ENCODE assay signal across 1 cellular context in the genomic region with DNA sequence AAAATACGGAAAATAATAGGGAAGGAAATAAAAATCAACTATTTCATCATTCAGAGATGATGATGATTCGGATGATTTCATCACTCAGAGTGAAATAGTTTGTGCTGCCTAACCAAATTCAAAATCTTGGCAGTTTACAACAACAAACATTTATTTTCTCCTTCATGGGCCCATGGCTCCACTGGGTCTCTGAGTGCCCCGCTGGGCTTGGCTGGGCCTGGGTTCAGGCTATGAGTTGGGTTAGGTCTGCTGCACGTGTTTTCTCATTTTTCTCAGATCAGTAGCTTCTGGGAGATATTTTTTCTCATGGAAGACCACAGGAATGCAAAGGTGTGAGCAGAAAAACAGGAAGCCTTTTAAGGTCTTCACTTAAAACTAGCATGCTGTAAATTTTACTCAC.
TF ChIP-seq lines count a peak whose summit lies in the region.

No MANE protein-coding gene starts in this region.

TF ChIP-seq in K562, 482 proteins besides CTCF, POLR2A, EP300 and RAD21:
- TF ChIP-seq CHD1 (IDR thresholded peaks at IDR 0.05; ENCODE audit: low read length) (no peak), ZNF217 (CRISPR knock-in tag; IDR thresholded peaks at IDR 0.05) (no peak), CEBPB (tag; IDR thresholded peaks at IDR 0.05) (0 out of 2 replicates have a peak, but pooled peaks have one; percentile 11), ZNF57 (CRISPR knock-in tag; IDR thresholded peaks at IDR 0.05) (no peak), WHSC1 (IDR thresholded peaks at IDR 0.05; ENCODE audit: low read length) (no peak), CEBPG (CRISPR knock-in tag; IDR thresholded peaks at IDR 0.05) (no peak), CEBPG (tag; conservative IDR thresholded peaks at IDR 0.05 in 1 of 2, IDR thresholded peaks at IDR 0.05 in 1 of 2) (peak; percentile 61 to 83; a peak in 3 of 4 replicates), SMARCA4 (IDR thresholded peaks at IDR 0.05) (no peak), TRIM24 (IDR thresholded peaks at IDR 0.05) (peak in 1 of 2 experiments; percentile 42; a peak in 1 of 4 replicates), HDAC3 (IDR thresholded peaks at IDR 0.05; ENCODE audit: borderline replicate concordance, partially characterized antibody) (no peak), SPI1 (IDR thresholded peaks at IDR 0.05; ENCODE audit: borderline replicate concordance, low read depth, low read length) (0 out of 2 replicates have a peak, but pooled peaks have one; percentile 1), ZNF253 (CRISPR knock-in tag; conservative IDR thresholded peaks at IDR 0.05) (no peak)
- TF ChIP-seq, protein P1, sequence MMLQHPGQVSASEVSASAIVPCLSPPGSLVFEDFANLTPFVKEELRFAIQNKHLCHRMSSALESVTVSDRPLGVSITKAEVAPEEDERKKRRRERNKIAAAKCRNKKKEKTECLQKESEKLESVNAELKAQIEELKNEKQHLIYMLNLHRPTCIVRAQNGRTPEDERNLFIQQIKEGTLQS (IDR thresholded peaks at IDR 0.05) = peak; percentile 79
- TF ChIP-seq, protein P1 (CRISPR knock-in tag; conservative IDR thresholded peaks at IDR 0.05) = no peak
- TF ChIP-seq, protein P2, sequence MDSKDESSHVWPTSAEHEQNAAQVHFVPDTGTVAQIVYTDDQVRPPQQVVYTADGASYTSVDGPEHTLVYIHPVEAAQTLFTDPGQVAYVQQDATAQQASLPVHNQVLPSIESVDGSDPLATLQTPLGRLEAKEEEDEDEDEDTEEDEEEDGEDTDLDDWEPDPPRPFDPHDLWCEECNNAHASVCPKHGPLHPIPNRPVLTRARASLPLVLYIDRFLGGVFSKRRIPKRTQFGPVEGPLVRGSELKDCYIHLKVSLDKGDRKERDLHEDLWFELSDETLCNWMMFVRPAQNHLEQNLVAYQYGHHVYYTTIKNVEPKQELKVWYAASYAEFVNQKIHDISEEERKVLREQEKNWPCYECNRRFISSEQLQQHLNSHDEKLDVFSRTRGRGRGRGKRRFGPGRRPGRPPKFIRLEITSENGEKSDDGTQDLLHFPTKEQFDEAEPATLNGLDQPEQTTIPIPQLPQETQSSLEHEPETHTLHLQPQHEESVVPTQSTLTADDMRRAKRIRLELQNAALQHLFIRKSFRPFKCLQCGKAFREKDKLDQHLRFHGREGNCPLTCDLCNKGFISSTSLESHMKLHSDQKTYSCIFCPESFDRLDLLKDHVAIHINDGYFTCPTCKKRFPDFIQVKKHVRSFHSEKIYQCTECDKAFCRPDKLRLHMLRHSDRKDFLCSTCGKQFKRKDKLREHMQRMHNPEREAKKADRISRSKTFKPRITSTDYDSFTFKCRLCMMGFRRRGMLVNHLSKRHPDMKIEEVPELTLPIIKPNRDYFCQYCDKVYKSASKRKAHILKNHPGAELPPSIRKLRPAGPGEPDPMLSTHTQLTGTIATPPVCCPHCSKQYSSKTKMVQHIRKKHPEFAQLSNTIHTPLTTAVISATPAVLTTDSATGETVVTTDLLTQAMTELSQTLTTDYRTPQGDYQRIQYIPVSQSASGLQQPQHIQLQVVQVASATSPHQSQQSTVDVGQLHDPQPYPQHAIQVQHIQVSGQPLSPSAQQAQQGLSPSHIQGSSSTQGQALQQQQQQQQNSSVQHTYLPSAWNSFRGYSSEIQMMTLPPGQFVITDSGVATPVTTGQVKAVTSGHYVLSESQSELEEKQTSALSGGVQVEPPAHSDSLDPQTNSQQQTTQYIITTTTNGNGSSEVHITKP (IDR thresholded peaks at IDR 0.05; ENCODE audit: partially characterized antibody) = no peak
- TF ChIP-seq, protein P3, sequence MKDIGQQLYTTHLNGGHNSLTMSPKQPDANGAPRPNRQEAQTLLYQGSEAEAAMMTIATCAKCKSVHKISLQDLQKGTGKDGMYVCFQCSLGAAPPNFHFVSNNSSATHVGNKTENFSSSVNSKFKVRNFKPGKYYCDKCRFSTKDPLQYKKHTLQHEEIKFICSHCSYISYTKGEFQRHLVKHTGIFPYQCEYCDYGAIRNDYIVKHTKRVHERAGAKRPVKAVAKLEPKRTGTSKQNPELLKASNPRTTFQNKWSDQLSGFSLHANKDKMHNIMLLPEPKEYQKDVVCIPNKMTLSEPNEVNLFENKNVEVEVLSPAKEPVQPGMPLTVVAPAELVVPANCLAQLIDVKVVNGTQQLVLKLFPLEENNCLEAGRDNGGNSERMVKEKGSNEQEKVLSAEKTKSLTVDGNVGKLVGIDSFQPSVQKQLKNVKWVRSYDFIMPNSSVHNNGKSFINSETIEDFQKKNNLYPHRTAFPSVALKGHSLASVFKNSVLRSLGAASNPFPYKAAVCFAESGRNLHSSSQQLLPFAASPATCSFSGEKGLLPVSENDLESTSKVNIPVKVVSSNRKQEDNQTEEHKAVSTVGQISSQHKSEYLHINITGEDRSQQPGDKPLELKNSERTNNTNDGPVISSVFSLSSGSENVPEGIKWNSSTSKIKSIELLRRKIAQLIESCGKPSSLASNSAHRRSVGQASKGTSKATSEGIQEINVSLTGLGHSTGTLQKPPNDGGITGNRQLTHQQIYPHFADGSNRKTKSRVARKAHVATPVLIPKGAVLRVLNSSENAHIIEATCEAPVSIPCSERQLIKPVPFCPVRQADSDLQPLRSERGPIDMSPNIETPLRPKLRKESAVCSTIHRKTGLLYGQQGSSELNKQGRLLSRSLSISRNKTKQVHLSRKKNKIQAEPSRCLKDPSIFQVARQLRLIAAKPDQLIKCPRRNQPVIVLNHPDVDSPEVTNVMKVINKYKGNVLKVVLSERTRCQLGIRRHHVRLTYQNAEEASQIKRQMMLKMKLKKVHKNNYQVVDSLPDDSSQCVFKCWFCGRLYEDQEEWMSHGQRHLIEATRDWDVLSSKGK (CRISPR knock-in tag; IDR thresholded peaks at IDR 0.05) = no peak
TF ChIP-seq in K562: peak in this region for 5.
